In the genomic region with DNA sequence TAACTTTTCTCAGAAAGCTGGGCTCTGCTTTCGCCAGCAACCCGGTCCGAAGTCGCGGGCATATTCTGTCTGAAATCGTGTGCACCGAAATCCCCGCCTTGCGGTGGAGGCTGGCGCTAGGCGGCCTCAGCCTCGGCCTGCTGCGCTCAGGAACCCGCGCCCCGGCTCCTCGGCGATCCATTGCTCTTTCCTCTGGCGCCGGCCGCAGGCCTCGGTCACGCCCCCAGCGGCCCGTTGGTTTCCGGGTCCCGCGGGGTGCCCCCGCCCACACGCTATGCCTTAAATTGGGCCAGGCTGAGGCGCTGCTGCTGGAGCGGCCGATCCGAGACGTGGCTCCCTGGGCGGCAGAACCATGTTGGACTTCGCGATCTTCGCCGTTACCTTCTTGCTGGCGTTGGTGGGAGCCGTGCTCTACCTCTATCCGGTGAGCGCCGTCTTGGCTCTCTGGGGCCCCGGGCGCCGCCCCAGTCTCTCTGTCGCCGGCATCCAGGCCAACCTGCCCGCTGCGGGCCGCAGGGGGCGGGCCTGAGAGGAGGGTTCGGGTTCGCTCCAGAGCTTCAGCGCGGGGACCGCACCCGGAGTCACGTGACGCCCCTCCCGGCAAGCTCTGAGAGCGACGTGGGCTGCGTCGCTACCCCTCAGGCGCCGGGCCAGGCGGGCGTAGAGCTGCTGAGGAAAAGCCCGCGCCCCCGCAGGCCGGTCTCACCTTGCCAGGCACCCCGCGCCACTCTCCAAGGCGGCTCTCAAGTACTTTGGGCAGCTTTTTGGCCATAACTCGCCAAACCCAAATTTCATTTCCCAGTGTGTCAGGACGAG, we compare ENCODE assay signal across 7 cellular contexts.
DNase-seq lines count a peak whose midpoint lies in the region; ATAC-seq, FAIRE-seq and TF ChIP-seq lines count a peak whose summit lies in the region.

A gene with protein sequence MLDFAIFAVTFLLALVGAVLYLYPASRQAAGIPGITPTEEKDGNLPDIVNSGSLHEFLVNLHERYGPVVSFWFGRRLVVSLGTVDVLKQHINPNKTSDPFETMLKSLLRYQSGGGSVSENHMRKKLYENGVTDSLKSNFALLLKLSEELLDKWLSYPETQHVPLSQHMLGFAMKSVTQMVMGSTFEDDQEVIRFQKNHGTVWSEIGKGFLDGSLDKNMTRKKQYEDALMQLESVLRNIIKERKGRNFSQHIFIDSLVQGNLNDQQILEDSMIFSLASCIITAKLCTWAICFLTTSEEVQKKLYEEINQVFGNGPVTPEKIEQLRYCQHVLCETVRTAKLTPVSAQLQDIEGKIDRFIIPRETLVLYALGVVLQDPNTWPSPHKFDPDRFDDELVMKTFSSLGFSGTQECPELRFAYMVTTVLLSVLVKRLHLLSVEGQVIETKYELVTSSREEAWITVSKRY (plus strand): TSS at position 308 of the 816 bp plus-strand sequence. CDS start 45 bp downstream, at position 353.

- DNase-seq in GM18507 (ENCODE audit: extremely low spot score, insufficient read length, low read depth) (peak; percentile 91), NCI-H2029 (lab: John Stamatoyannopoulos, UW) (peak; percentile 91), T-helper 22 cell (ENCODE audit: low read depth) (peak; percentile 91), astrocyte of the cerebellum (ENCODE audit: low read depth) (peak; percentile 89), hippocampal formation (lab: John Stamatoyannopoulos, UW) (peak; percentile 92 to 93), retinal pigment epithelial cell (ENCODE audit: low read depth) (peak; percentile 86)

- peak within 1 kb of the TSS; percentile 73 for H3K4me3 ChIP-seq in astrocyte of the cerebellum (ENCODE audit: low read depth, low read length)
- peak within 1 kb of the TSS; percentile 94 for H3K4me3 ChIP-seq in retinal pigment epithelial cell (ENCODE audit: low read length)

- peak; percentile 95 for FAIRE-seq in GM18507 (lab: Jason Lieb, UNC)

- in situ Hi-C loops in astrocyte of the cerebellum (cut with HindIII; ENCODE audit: low sequenced_read_pairs): no loop called here

- peak; percentile 31 for TF ChIP-seq CTCF in astrocyte of the cerebellum (IDR thresholded peaks at IDR 0.05; ENCODE audit: low read depth, low read length, missing control alignments)
- TF ChIP-seq CTCF in retinal pigment epithelial cell (conservative IDR thresholded peaks at IDR 0.05; ENCODE audit: low read depth, low read length): peak; percentile 36

- peak; percentile 87 for ATAC-seq in HG02981 (IDR thresholded peaks at IDR 0.05; ENCODE audit: unreplicated experiment)

Comparison
In these comparisons a context has a peak if more than half of its experiments do, and no peak if none do; other contexts are left out.
1. Peak in every context shown above with its lines: DNase-seq, ATAC-seq and H3K4me3 ChIP-seq.